2 cellular contexts compared by ENCODE assay signal in the genomic region with DNA sequence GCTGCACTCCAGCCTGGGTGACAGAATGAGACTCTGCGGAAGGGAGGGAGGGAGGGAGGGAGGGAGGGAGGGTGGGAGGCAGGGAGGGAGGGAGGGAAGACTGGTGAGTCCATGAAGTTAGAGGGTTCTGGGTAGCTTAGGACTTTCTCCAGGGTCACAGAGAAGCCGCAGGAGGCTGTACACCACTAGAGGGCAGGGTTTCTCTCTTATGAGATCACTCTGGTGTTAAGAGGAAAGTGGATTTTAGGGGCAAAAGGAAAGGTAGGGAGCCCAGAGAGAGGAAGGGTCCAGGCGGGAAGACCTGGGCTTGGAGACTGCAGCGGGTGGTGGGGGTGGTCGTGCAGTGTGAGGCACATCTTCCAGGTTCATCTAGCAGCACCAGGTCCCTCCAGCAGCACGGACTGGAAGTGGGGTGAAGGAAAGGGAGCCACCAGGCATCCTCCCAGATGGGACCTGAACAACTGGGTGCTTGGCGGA.
A peak's percentile ranks its signal among the peaks of the same experiment; 100 is the strongest.
TF ChIP-seq lines count a peak whose summit lies in the region.

No MANE protein-coding gene starts in this region.

TF ChIP-seq in SK-N-SH, 30 proteins besides CTCF, POLR2A, EP300 and RAD21:
- TF ChIP-seq, protein P1, sequence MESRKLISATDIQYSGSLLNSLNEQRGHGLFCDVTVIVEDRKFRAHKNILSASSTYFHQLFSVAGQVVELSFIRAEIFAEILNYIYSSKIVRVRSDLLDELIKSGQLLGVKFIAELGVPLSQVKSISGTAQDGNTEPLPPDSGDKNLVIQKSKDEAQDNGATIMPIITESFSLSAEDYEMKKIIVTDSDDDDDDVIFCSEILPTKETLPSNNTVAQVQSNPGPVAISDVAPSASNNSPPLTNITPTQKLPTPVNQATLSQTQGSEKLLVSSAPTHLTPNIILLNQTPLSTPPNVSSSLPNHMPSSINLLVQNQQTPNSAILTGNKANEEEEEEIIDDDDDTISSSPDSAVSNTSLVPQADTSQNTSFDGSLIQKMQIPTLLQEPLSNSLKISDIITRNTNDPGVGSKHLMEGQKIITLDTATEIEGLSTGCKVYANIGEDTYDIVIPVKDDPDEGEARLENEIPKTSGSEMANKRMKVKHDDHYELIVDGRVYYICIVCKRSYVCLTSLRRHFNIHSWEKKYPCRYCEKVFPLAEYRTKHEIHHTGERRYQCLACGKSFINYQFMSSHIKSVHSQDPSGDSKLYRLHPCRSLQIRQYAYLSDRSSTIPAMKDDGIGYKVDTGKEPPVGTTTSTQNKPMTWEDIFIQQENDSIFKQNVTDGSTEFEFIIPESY (IDR thresholded peaks at IDR 0.05; ENCODE audit: borderline replicate concordance, low read depth) = no peak
- TF ChIP-seq SMC3 (IDR thresholded peaks at IDR 0.05; ENCODE audit: low read depth, low read length) (peak; percentile 60), RCOR1 (IDR thresholded peaks at IDR 0.05; ENCODE audit: low read length) (no peak), RXRA (IDR thresholded peaks at IDR 0.05; ENCODE audit: borderline replicate concordance, low read depth) (no peak)
- TF ChIP-seq, protein P2, sequence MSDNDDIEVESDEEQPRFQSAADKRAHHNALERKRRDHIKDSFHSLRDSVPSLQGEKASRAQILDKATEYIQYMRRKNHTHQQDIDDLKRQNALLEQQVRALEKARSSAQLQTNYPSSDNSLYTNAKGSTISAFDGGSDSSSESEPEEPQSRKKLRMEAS (IDR thresholded peaks at IDR 0.05; ENCODE audit: low read depth) = no peak

TF ChIP-seq in H1, 55 proteins besides CTCF, POLR2A, EP300 and RAD21:
- TF ChIP-seq GABPA (IDR thresholded peaks at IDR 0.05; ENCODE audit: borderline replicate concordance, insufficient read depth, low read length) (no peak), YY1 (IDR thresholded peaks at IDR 0.05; ENCODE audit: low read depth, low read length) (0 out of 2 replicates have a peak, but pooled peaks have one; percentile 16), JUND (IDR thresholded peaks at IDR 0.05; ENCODE audit: low read length) (peak; percentile 61; the same call in 1 of the 2 replicates), CTBP2 (IDR thresholded peaks at IDR 0.05; ENCODE audit: borderline replicate concordance, insufficient read depth, insufficient read length, low read length) (no peak), SP4 (IDR thresholded peaks at IDR 0.05; ENCODE audit: low read length) (no peak)
